Comparison of ENCODE assay signal across 9 cellular contexts in genomic region chr11:75576445-75577049, GRCh38. TPM values are rescaled to one million over a fixed set of nuclear protein-coding genes. Genes with fewer than 3 reads are reported as not detected.
DNase-seq lines count a peak whose midpoint lies in the region; ATAC-seq and TF ChIP-seq lines count a peak whose summit lies in the region.
"Had no signal": no experiment of that assay in that cellular context is flagged by ENCODE, and none has a peak within 500 bp of the region (broad histone marks: within the 10 kb centered on the region; RNA-seq: fewer than 3 reads in every experiment).

No MANE protein-coding gene starts in this region.

- H3K4me3 Mint-ChIP-seq in IgD-negative memory B cell: peak overlapping the region in 2 of 4 donors; percentile 12 to 87

- H3K27ac Mint-ChIP-seq in IgD-negative memory B cell: peak overlapping the region; percentile 7 to 90 (median 83)

- 32 to 44% methylated on average over 12 of the region's 12 CpGs for WGBS in body of pancreas, 2 donors

- intact Hi-C loops in body of pancreas (cut with DNase I): no loop called here
- intact Hi-C loops in colonic mucosa (cut with DNase I): no loop called here

- H3K27me3 Mint-ChIP-seq in IgD-negative memory B cell: peaks cover 3% of the 10 kb centered on the region

- H3K36me3 Mint-ChIP-seq in IgD-negative memory B cell: no peaks in the 10 kb centered on the region

- peak; percentile 77 for ATAC-seq in body of pancreas

- H3K27ac ChIP-seq in body of pancreas (peak overlapping the region in 3 of 4 donors; percentile 15 to 73 (median 67)), colonic mucosa (no peak overlapping the region)
- H3K27ac ChIP-seq: HL-60 had no signal

- H3K9me3 ChIP-seq in body of pancreas (no peaks in the 10 kb centered on the region), colonic mucosa (no peaks in the 10 kb centered on the region), HAP-1 (no peaks in the 10 kb centered on the region)

- peak in 1 of 3 donors; percentile 36 for TF ChIP-seq POLR2A in body of pancreas (IDR thresholded peaks at IDR 0.05)

- in situ Hi-C loops in GM13976 (cut with MboI; ENCODE audit: low sequenced_read_pairs, unreplicated experiment): no loop called here
- in situ Hi-C loops in HAP-1 (cut with MboI; ENCODE audit: low sequenced_read_pairs): no loop called here

- H3K4me1 ChIP-seq in body of pancreas (no peaks in the 10 kb centered on the region), colonic mucosa (peaks cover 3% of the 10 kb centered on the region), HAP-1 (no peaks in the 10 kb centered on the region)

- H3K4me3 ChIP-seq in body of pancreas (no peak overlapping the region), colonic mucosa (no peak overlapping the region), HAP-1 (no peak overlapping the region)

- peaks cover 7 to 11% (median 7%) of the 10 kb centered on the region in 3 donors for H3K4me1 Mint-ChIP-seq in IgD-negative memory B cell

- H3K36me3 ChIP-seq in body of pancreas (replicated peaks in 1 of 2; ENCODE audit: insufficient read depth in 1 of 2, low read depth in 2 of 2) (peaks cover 5 to 9% of the 10 kb centered on the region in 2 donors), colonic mucosa (no peaks in the 10 kb centered on the region), HAP-1 (replicated peaks) (peaks cover 17% of the 10 kb centered on the region)

- DNase-seq in GM13976 (ENCODE audit: low spot score) (peak; percentile 70), body of pancreas (peak in 3 of 4 donors; percentile 42 to 70 (median 59)), mucosa of gallbladder (ENCODE audit: low spot score) (peak; percentile 82), colonic mucosa (no peak), NCI-H2171 treated with DMSO at 0.1 percent for 48 hours (lab: John Stamatoyannopoulos, UW) (no peak), HAP-1 (ENCODE audit: low spot score in 2 of 2) (no peak)
- DNase-seq in effector CD8-positive, alpha-beta T cell (lab: John Stamatoyannopoulos, UW): no peak

- no peaks in the 10 kb centered on the region for H3K27me3 ChIP-seq in body of pancreas
- no peaks in the 10 kb centered on the region for H3K27me3 ChIP-seq in colonic mucosa
- H3K27me3 ChIP-seq in HAP-1 (ENCODE audit: low read depth): no peaks in the 10 kb centered on the region

- no peak overlapping the region for H3K9ac ChIP-seq in colonic mucosa (ENCODE audit: low read depth in 2 of 2, low read length in 2 of 2)

- peaks cover 0 to 6% (median 0%) of the 10 kb centered on the region in 3 donors for H3K9me3 Mint-ChIP-seq in IgD-negative memory B cell

- TF ChIP-seq CTCF in GM13976 (IDR thresholded peaks at IDR 0.05; ENCODE audit: borderline replicate concordance, control extremely low read depth, extremely low read depth, insufficient read depth, missing control alignments): no peak
- no peak for TF ChIP-seq CTCF in body of pancreas (IDR thresholded peaks at IDR 0.05)
- no peak for TF ChIP-seq CTCF in colonic mucosa (IDR thresholded peaks at IDR 0.05)

RNA-seq across cellular contexts. Expression of gene SERPINH1, which starts 14.5 kb away (rescaled TPM):
- 1.8 TPM for polyA plus RNA-seq in IgD-negative memory B cell
- total RNA-seq in body of pancreas (100 to 1,000 TPM in 1 of 2 donors, 10 to 100 TPM in 1; 78.3 to 166 TPM), mucosa of gallbladder (141 TPM), colonic mucosa (100 to 1,000 TPM in 1 of 2 donors, 10 to 100 TPM in 1; 66.3 to 136 TPM)

RNA-seq across cellular contexts. Expression of gene GDPD5, which starts 50.8 kb away (rescaled TPM):
- 27.8 TPM for polyA plus RNA-seq in IgD-negative memory B cell
- total RNA-seq in body of pancreas: 10 to 100 TPM; 29.6 to 73.2 TPM
- 16.7 TPM for total RNA-seq in mucosa of gallbladder
- total RNA-seq in colonic mucosa: 1 to 10 TPM; 2.6 to 4.1 TPM

Comparison
In these comparisons a context has a peak if more than half of its experiments do, and no peak if none do; other contexts are left out.
1. DNase-seq: peak in GM13976 (single experiment), body of pancreas (3 of 4) and mucosa of gallbladder (single experiment); none in colonic mucosa (single experiment), effector CD8-positive, alpha-beta T cell (single experiment), NCI-H2171 treated with DMSO at 0.1 percent for 48 hours (single experiment) and HAP-1 (0 of 2).